ENCODE assay signal across 9 cellular contexts in the genomic region with DNA sequence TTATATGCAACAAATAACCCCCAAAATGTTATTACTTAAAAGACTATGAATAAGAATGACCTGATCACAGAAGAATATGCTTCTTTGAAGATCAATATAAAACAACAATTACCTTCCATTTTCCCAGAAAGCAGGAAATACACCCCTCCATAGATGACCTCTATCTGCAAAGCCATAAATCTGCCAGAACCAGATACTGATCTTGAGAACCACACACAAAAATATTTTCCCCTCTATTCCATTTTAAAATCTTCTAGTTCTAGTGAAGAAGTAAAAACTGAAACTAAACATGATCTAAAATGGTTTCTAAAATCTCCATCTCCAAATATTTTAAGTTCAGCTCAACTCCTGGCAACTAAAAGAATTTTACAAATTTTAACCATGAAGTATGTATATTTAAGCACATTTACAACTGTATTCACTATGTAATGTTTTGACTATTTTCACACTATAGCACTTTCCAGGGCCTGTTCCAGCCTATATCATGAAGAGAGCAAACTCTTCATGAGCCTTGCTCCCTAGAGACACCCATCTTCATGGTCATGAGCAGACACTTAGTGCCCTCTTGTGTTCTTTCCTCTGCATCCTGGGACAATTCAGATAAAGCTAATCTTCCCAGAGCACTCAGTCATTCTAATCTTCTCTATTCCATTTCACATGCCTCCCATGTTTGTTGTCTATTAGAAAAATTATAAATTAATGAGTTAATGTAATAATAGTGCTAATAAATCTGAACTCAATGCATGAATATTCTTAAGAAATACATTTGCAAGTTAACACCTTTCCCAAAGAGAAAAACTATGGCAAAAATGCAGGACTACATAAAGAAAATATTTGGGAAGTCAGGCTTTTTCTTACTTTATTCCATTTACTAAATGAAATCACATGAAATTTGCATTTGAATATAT.
DNase-seq lines count a peak whose midpoint lies in the region; ATAC-seq, FAIRE-seq and TF ChIP-seq lines count a peak whose summit lies in the region.
"Had no signal": no experiment of that assay in that cellular context is flagged by ENCODE, and none has a peak within 500 bp of the region (broad histone marks: within the 10 kb centered on the region; RNA-seq: fewer than 3 reads in every experiment).

No MANE protein-coding gene starts in this region.

- H3K27ac Mint-ChIP-seq in nephron progenitor cell = no peak overlapping the region

- H3K4me3 ChIP-seq in LNCaP clone FGC (ENCODE audit: low read depth, low read length) (no peak overlapping the region), lower lobe of right lung (no peak overlapping the region)
- H3K4me3 ChIP-seq: SJSA1 had no signal

- DNase-seq in G401 (ENCODE audit: low spot score) (peak; percentile 40), LNCaP clone FGC (ENCODE audit: low read depth) (peak; percentile 7), left ventricle myocardium superior (no peak), NK-92 (lab: John Stamatoyannopoulos, UW; ENCODE audit: unreplicated experiment) (no peak), ureter (ENCODE audit: low spot score) (no peak), nephron progenitor cell (no peak), lower lobe of right lung (no peak)

- H3K9me3 ChIP-seq in lower lobe of right lung = no peaks in the 10 kb centered on the region
- H3K9me3 ChIP-seq: SJSA1 had no signal

- H3K27me3 ChIP-seq in lower lobe of right lung (ENCODE audit: low read depth) = no peaks in the 10 kb centered on the region
- H3K27me3 ChIP-seq: SJSA1 had no signal

- H3K36me3 ChIP-seq in lower lobe of right lung = peaks cover 33% of the 10 kb centered on the region

- H3K27me3 Mint-ChIP-seq in nephron progenitor cell (ENCODE audit: low read depth, poor library complexity) = peaks cover 3% of the 10 kb centered on the region

- intact Hi-C loops in left ventricle myocardium superior (cut with micrococcal nuclease) (no loop called here), lower lobe of right lung (cut with DNase I) (no loop called here)

- FAIRE-seq in TTC549 (lab: Jason Lieb, UNC) = peak; percentile 32

- peaks cover 40% of the 10 kb centered on the region for H3K36me3 Mint-ChIP-seq in nephron progenitor cell (ENCODE audit: low read depth)

- H3K4me1 Mint-ChIP-seq in nephron progenitor cell = no peaks in the 10 kb centered on the region

- peaks cover 22% of the 10 kb centered on the region for H3K9me3 Mint-ChIP-seq in nephron progenitor cell

- TF ChIP-seq CTCF in LNCaP clone FGC (IDR thresholded peaks at IDR 0.05; ENCODE audit: control insufficient read depth, extremely low read depth, insufficient read depth) (peak; percentile 76), nephron progenitor cell (IDR thresholded peaks at IDR 0.05) (no peak), lower lobe of right lung (IDR thresholded peaks at IDR 0.05) (no peak)

- peak; percentile 73 for ATAC-seq in left ventricle myocardium superior
- ATAC-seq in lower lobe of right lung = no peak

- no peak overlapping the region for H3K4me3 Mint-ChIP-seq in nephron progenitor cell

- H3K27ac ChIP-seq in lower lobe of right lung = no peak overlapping the region
- H3K27ac ChIP-seq: SJSA1 had no signal

- in situ Hi-C loops in G401 (cut with HindIII; ENCODE audit: low sequenced_read_pairs) = no loop called here

- no peaks in the 10 kb centered on the region for H3K4me1 ChIP-seq in lower lobe of right lung
- H3K4me1 ChIP-seq: SJSA1 had no signal

Comparison
In these comparisons a context has a peak if more than half of its experiments do, and no peak if none do; other contexts are left out.
1. DNase-seq: peak in G401 (single experiment) and LNCaP clone FGC (single experiment); none in left ventricle myocardium superior (single experiment), NK-92 (single experiment), ureter (single experiment), nephron progenitor cell (single experiment) and lower lobe of right lung (single experiment).